Comparison of ENCODE assay signal across 17 cellular contexts in genomic region chr7:133023370-133024075, GRCh38. TPM values are rescaled to one million over a fixed set of nuclear protein-coding genes. Genes with fewer than 3 reads are reported as not detected.
DNase-seq lines count a peak whose midpoint lies in the region; ATAC-seq and TF ChIP-seq lines count a peak whose summit lies in the region.
"Had no signal": no experiment of that assay in that cellular context is flagged by ENCODE, and none has a peak within 500 bp of the region (broad histone marks: within the 10 kb centered on the region; RNA-seq: fewer than 3 reads in every experiment).

No MANE protein-coding gene starts in this region.

- H3K4me3 ChIP-seq in astrocyte of the cerebellum (ENCODE audit: low read depth, low read length) (no peak overlapping the region), retinal pigment epithelial cell (ENCODE audit: low read length) (no peak overlapping the region), ascending aorta (no peak overlapping the region)
- H3K4me3 ChIP-seq: adrenal gland, heart right ventricle, pancreas, PC-9, SJSA1 had no signal

- H3K9me3 Mint-ChIP-seq in activated naive CD8-positive, alpha-beta T cell (ENCODE audit: low read depth) = no peaks in the 10 kb centered on the region
- peaks cover 2% of the 10 kb centered on the region for H3K9me3 Mint-ChIP-seq in activated naive CD8-positive, alpha-beta T cell treated with anti-CD3 and anti-CD28 coated beads for 36 hours

- in situ Hi-C loops in astrocyte of the cerebellum (cut with HindIII; ENCODE audit: low sequenced_read_pairs) = no loop called here

- H3K27me3 ChIP-seq in ascending aorta = no peaks in the 10 kb centered on the region
- H3K27me3 ChIP-seq: adrenal gland, heart right ventricle, pancreas, SJSA1 had no signal

- H3K36me3 ChIP-seq in ascending aorta = no peaks in the 10 kb centered on the region
- H3K36me3 ChIP-seq: adrenal gland had no signal

- no peak overlapping the region for H3K27ac ChIP-seq in ascending aorta
- H3K27ac ChIP-seq: adrenal gland, heart right ventricle, pancreas, PC-9, SJSA1 had no signal

- ATAC-seq in HG02610 (IDR thresholded peaks at IDR 0.05; ENCODE audit: unreplicated experiment) = no peak
- ATAC-seq: heart right ventricle; naive thymus-derived CD4-positive, alpha-beta T cell; pancreas had no signal

- H3K4me1 ChIP-seq in ascending aorta = no peaks in the 10 kb centered on the region
- H3K4me1 ChIP-seq: adrenal gland, pancreas, SJSA1 had no signal

- H3K4me3 Mint-ChIP-seq in activated naive CD8-positive, alpha-beta T cell = no peak overlapping the region
- H3K4me3 Mint-ChIP-seq in activated naive CD8-positive, alpha-beta T cell treated with anti-CD3 and anti-CD28 coated beads for 36 hours = no peak overlapping the region
- H3K4me3 Mint-ChIP-seq: naive thymus-derived CD4-positive, alpha-beta T cell had no signal

- H3K9me3 ChIP-seq in ascending aorta = no peaks in the 10 kb centered on the region
- H3K9me3 ChIP-seq: pancreas, SJSA1 had no signal

- peaks cover 23% of the 10 kb centered on the region for H3K36me3 Mint-ChIP-seq in activated naive CD8-positive, alpha-beta T cell
- H3K36me3 Mint-ChIP-seq in activated naive CD8-positive, alpha-beta T cell treated with anti-CD3 and anti-CD28 coated beads for 36 hours = peaks cover 20% of the 10 kb centered on the region

- H3K4me1 Mint-ChIP-seq in activated naive CD8-positive, alpha-beta T cell (ENCODE audit: low read depth) = peaks cover 3% of the 10 kb centered on the region
- no peaks in the 10 kb centered on the region for H3K4me1 Mint-ChIP-seq in activated naive CD8-positive, alpha-beta T cell treated with anti-CD3 and anti-CD28 coated beads for 36 hours

- H3K27me3 Mint-ChIP-seq in activated naive CD8-positive, alpha-beta T cell = no peaks in the 10 kb centered on the region
- H3K27me3 Mint-ChIP-seq in activated naive CD8-positive, alpha-beta T cell treated with anti-CD3 and anti-CD28 coated beads for 36 hours = no peaks in the 10 kb centered on the region
- H3K27me3 Mint-ChIP-seq: naive thymus-derived CD4-positive, alpha-beta T cell had no signal

- intact Hi-C loops in ascending aorta (cut with DNase I) = no loop called here

- DNase-seq in activated naive CD8-positive, alpha-beta T cell treated with anti-CD3 and anti-CD28 coated beads for 36 hours = no peak
- DNase-seq in NCI-H2171 treated with DMSO at 0.1 percent for 48 hours (lab: John Stamatoyannopoulos, UW) = peak; percentile 67
- peak; percentile 70 for DNase-seq in astrocyte of the cerebellum (ENCODE audit: low read depth)
- peak; percentile 78 for DNase-seq in retinal pigment epithelial cell (ENCODE audit: low read depth)
- no peak for DNase-seq in ascending aorta (ENCODE audit: low spot score in 2 of 2)
- no peak for DNase-seq in nucleus accumbens (lab: John Stamatoyannopoulos, UW)
- DNase-seq: activated CD4-positive, CD25-positive, alpha-beta regulatory T cell treated with anti-CD3 and anti-CD28 coated beads, Interleukin-2, amount 50 U/mL, for 72 hours; adrenal gland; H7; heart right ventricle; IMR-90; naive thymus-derived CD4-positive, alpha-beta T cell; pancreas; PC-9 had no signal

- TF ChIP-seq CTCF in astrocyte of the cerebellum (IDR thresholded peaks at IDR 0.05; ENCODE audit: low read depth, low read length, missing control alignments) = no peak
- no peak for TF ChIP-seq CTCF in retinal pigment epithelial cell (conservative IDR thresholded peaks at IDR 0.05; ENCODE audit: low read depth, low read length)
- no peak for TF ChIP-seq CTCF in ascending aorta (IDR thresholded peaks at IDR 0.05)

- peak overlapping the region; percentile 18 for H3K27ac Mint-ChIP-seq in activated naive CD8-positive, alpha-beta T cell
- H3K27ac Mint-ChIP-seq in activated naive CD8-positive, alpha-beta T cell treated with anti-CD3 and anti-CD28 coated beads for 36 hours = no peak overlapping the region

RNA-seq across cellular contexts. Expression of gene CHCHD3, which starts 58.4 kb away (rescaled TPM):
- 10 to 100 TPM; 85.2 to 86.1 TPM for total RNA-seq in activated naive CD8-positive, alpha-beta T cell treated with anti-CD3 and anti-CD28 coated beads for 36 hours
- 26.2 TPM for total RNA-seq in ascending aorta

Comparison
In these comparisons a context has a peak if more than half of its experiments do, and no peak if none do; other contexts are left out.
1. DNase-seq: peak in NCI-H2171 treated with DMSO at 0.1 percent for 48 hours (single experiment), astrocyte of the cerebellum (single experiment) and retinal pigment epithelial cell (single experiment); none in activated naive CD8-positive, alpha-beta T cell treated with anti-CD3 and anti-CD28 coated beads for 36 hours (single experiment), ascending aorta (0 of 2) and nucleus accumbens (0 of 56).